Comparison of ENCODE assay signal across 1 cellular context in the genomic region with DNA sequence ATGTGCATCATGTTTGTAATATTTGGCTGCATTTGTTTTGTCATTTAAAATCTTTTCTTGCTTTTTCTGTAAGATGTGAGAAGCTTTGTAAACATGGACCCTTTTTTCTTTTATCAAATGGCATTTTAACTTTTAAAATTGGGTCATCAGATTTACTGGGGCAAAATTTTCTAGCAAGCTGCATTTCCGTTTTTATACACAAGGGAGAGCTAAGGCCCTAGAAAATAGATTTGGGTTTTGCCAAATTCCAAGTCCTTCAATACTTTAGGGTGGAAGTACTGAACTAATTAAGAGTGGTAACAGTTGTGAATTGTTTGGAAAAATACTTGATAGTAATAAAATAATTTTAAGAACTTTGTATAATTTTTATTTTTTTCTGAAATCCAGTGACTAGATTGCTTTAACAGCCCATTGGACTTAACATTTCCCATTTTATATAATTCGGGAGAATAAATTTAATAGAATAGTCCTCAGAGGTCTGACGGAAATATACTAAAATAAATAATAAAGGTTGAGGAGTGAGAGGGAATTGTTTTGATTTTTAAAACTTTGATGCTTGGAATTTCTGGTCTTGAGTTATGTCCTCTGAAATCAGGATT.
TF ChIP-seq lines count a peak whose summit lies in the region.

No MANE protein-coding gene starts in this region.

TF ChIP-seq in GM23338, 12 proteins besides CTCF, POLR2A, EP300 and RAD21 (continued from another document):
- TF ChIP-seq, protein P1, sequence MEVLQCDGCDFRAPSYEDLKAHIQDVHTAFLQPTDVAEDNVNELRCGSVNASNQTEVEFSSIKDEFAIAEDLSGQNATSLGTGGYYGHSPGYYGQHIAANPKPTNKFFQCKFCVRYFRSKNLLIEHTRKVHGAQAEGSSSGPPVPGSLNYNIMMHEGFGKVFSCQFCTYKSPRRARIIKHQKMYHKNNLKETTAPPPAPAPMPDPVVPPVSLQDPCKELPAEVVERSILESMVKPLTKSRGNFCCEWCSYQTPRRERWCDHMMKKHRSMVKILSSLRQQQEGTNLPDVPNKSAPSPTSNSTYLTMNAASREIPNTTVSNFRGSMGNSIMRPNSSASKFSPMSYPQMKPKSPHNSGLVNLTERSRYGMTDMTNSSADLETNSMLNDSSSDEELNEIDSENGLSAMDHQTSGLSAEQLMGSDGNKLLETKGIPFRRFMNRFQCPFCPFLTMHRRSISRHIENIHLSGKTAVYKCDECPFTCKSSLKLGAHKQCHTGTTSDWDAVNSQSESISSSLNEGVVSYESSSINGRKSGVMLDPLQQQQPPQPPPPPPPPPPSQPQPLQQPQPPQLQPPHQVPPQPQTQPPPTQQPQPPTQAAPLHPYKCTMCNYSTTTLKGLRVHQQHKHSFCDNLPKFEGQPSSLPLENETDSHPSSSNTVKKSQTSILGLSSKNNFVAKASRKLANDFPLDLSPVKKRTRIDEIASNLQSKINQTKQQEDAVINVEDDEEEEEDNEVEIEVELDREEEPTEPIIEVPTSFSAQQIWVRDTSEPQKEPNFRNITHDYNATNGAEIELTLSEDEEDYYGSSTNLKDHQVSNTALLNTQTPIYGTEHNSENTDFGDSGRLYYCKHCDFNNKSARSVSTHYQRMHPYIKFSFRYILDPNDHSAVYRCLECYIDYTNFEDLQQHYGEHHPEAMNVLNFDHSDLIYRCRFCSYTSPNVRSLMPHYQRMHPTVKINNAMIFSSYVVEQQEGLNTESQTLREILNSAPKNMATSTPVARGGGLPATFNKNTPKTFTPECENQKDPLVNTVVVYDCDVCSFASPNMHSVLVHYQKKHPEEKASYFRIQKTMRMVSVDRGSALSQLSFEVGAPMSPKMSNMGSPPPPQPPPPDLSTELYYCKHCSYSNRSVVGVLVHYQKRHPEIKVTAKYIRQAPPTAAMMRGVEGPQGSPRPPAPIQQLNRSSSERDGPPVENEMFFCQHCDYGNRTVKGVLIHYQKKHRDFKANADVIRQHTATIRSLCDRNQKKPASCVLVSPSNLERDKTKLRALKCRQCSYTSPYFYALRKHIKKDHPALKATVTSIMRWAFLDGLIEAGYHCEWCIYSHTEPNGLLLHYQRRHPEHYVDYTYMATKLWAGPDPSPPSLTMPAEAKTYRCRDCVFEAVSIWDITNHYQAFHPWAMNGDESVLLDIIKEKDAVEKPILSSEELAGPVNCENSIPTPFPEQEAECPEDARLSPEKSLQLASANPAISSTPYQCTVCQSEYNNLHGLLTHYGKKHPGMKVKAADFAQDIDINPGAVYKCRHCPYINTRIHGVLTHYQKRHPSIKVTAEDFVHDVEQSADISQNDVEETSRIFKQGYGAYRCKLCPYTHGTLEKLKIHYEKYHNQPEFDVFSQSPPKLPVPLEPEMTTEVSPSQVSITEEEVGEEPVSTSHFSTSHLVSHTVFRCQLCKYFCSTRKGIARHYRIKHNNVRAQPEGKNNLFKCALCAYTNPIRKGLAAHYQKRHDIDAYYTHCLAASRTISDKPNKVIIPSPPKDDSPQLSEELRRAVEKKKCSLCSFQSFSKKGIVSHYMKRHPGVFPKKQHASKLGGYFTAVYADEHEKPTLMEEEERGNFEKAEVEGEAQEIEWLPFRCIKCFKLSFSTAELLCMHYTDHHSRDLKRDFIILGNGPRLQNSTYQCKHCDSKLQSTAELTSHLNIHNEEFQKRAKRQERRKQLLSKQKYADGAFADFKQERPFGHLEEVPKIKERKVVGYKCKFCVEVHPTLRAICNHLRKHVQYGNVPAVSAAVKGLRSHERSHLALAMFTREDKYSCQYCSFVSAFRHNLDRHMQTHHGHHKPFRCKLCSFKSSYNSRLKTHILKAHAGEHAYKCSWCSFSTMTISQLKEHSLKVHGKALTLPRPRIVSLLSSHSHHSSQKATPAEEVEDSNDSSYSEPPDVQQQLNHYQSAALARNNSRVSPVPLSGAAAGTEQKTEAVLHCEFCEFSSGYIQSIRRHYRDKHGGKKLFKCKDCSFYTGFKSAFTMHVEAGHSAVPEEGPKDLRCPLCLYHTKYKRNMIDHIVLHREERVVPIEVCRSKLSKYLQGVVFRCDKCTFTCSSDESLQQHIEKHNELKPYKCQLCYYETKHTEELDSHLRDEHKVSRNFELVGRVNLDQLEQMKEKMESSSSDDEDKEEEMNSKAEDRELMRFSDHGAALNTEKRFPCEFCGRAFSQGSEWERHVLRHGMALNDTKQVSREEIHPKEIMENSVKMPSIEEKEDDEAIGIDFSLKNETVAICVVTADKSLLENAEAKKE (CRISPR knock-in tag; IDR thresholded peaks at IDR 0.05): no peak
